ENCODE assay signal across 1 cellular context in genomic region chr3:126476166-126476975, GRCh38.
TF ChIP-seq lines count a peak whose summit lies in the region.

No MANE protein-coding gene starts in this region.

TF ChIP-seq in HepG2, 621 proteins besides CTCF, POLR2A, EP300 and RAD21 (continued from another document):
- TF ChIP-seq TBX3 (IDR thresholded peaks at IDR 0.05; ENCODE audit: borderline replicate concordance) (no peak), ZNF460 (CRISPR knock-in tag; IDR thresholded peaks at IDR 0.05; ENCODE audit: borderline replicate concordance) (no peak), SP4 (CRISPR knock-in tag; IDR thresholded peaks at IDR 0.05) (peak; percentile 72), ZNF280B (CRISPR knock-in tag; IDR thresholded peaks at IDR 0.05; ENCODE audit: borderline replicate concordance) (0 out of 2 replicates have a peak, but pooled peaks have one; percentile 34), PAXIP1 (CRISPR knock-in tag; conservative IDR thresholded peaks at IDR 0.05) (0 out of 2 replicates have a peak, but pooled peaks have one; percentile 28), ZMYM4 (CRISPR knock-in tag; IDR thresholded peaks at IDR 0.05) (no peak), ZSCAN12 (CRISPR knock-in tag; IDR thresholded peaks at IDR 0.05) (no peak), NFE2 (CRISPR knock-in tag; IDR thresholded peaks at IDR 0.05) (no peak), SMARCC2 (IDR thresholded peaks at IDR 0.05) (no peak), NFIC (IDR thresholded peaks at IDR 0.05; ENCODE audit: low read length) (no peak), SYNCRIP (IDR thresholded peaks at IDR 0.05; ENCODE audit: insufficient read depth, low read depth, low read length) (no peak), ZZZ3 (CRISPR knock-in tag; IDR thresholded peaks at IDR 0.05; ENCODE audit: borderline replicate concordance) (no peak), ZNF407 (CRISPR knock-in tag; IDR thresholded peaks at IDR 0.05; ENCODE audit: not compliant biosample characterization) (no peak), BATF2 (CRISPR knock-in tag; IDR thresholded peaks at IDR 0.05) (no peak), ZBTB20 (CRISPR knock-in tag; IDR thresholded peaks at IDR 0.05; ENCODE audit: borderline replicate concordance, low read depth) (no peak), ZC3H4 (CRISPR knock-in tag; IDR thresholded peaks at IDR 0.05; ENCODE audit: borderline replicate concordance) (no peak), ZNF800 (CRISPR knock-in tag; IDR thresholded peaks at IDR 0.05) (0 out of 2 replicates have a peak, but pooled peaks have one; percentile 33), TBP (CRISPR knock-in tag; IDR thresholded peaks at IDR 0.05) (no peak), PHF21A (CRISPR knock-in tag; IDR thresholded peaks at IDR 0.05) (no peak), HDAC1 (CRISPR knock-in tag; IDR thresholded peaks at IDR 0.05) (peak; percentile 45; the same call in 1 of the 2 replicates), ZMAT3 (CRISPR knock-in tag; conservative IDR thresholded peaks at IDR 0.05) (0 out of 2 replicates have a peak, but pooled peaks have one; percentile 16), HDAC6 (IDR thresholded peaks at IDR 0.05; ENCODE audit: low read depth, low read length) (no peak), IRF2 (CRISPR knock-in tag; IDR thresholded peaks at IDR 0.05) (0 out of 2 replicates have a peak, but pooled peaks have one; percentile 11), ZFP91 (CRISPR knock-in tag; IDR thresholded peaks at IDR 0.05; ENCODE audit: borderline replicate concordance) (peak; percentile 49; the same call in 1 of the 2 replicates), ZNF598 (CRISPR knock-in tag; IDR thresholded peaks at IDR 0.05; ENCODE audit: borderline replicate concordance) (no peak)
